ENCODE assay signal across 10 cellular contexts in the genomic region with DNA sequence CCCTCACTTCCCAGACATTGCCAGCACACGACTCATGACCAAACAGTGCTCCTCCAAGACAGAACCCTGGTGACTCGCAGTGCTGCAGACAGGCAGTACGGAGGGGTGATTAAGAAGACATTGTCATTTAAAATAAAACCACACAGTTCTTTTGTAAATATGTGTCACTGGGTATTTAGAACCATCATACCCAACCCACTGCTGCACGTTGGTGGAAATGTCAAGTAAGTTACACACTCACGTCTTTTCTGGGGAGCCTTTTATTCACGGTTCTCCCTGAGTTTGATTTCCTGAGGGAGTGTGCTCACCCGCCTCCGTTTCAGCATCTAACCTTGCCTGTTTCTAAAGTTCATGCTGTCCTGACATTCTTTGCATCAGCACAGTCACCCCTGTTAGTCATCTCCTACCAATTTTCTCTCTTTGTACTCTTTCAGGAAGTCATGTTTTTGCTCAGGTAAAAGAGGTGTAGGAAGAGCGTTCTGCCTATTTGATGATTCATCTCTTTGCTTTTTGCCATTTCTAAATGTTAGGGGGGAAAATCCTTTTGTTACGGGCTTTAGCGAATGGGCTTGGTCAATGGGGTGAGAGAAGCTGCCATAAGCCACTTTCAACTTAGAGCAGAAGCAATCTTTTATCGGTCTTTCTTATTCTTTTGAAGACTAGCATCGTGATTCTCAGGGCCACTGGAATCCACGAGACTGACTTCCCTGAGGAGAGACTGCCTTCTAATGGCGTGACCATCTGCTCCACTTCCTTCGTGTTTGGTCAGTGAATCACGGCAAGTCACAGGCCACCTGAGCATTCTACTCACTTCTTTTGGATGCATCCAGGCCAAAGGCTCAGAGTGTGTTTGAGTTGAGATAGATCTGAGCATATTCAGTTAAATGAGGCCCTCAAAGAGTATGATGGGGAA.
DNase-seq lines count a peak whose midpoint lies in the region; ATAC-seq, FAIRE-seq and TF ChIP-seq lines count a peak whose summit lies in the region.
"Had no signal": no experiment of that assay in that cellular context is flagged by ENCODE, and none has a peak within 500 bp of the region (broad histone marks: within the 10 kb centered on the region; RNA-seq: fewer than 3 reads in every experiment).

No MANE protein-coding gene starts in this region.

- no peak overlapping the region for H3K9ac ChIP-seq in GM12878 (ENCODE audit: control insufficient read depth, insufficient read depth, low read length)

- TF ChIP-seq EP300 in GM12878 (IDR thresholded peaks at IDR 0.05; ENCODE audit: borderline replicate concordance in 1 of 2, control insufficient read depth in 1 of 2, low read depth in 2 of 2, low read length in 2 of 2) = no peak

- H3K9me3 ChIP-seq in RWPE2 (ENCODE audit: severe bottlenecking) (no peaks in the 10 kb centered on the region), GM12878 (replicated peaks; ENCODE audit: control insufficient read depth, insufficient read depth, low read length) (no peaks in the 10 kb centered on the region; the same call in 2 of the 3 replicates)
- H3K9me3 ChIP-seq: SJCRH30 had no signal

- FAIRE-seq in GM12878 (lab: Jason Lieb, UNC) = no peak
- FAIRE-seq: GM18507 had no signal

- CTCF ChIA-PET in GM12878 (lab: Yijun Ruan, JAX) = no interaction called here

- peak overlapping the region; percentile 99 for H3K27ac ChIP-seq in RWPE2 (ENCODE audit: poor library complexity, severe bottlenecking)
- H3K27ac ChIP-seq in GM12878 (ENCODE audit: control insufficient read depth, insufficient read depth) = peak overlapping the region; percentile 35
- H3K27ac ChIP-seq: SJCRH30 had no signal

- DNase-seq in DMS53 (lab: John Stamatoyannopoulos, UW) (peak; percentile 48), RWPE2 (ENCODE audit: low spot score) (peak; percentile 82), GM12878 (ENCODE audit: low read depth, low spot score) (no peak), renal cortical epithelial cell (ENCODE audit: low read depth) (peak; percentile 92), mesothelial cell of epicardium (ENCODE audit: low spot score in 2 of 2, unreplicated experiment in 2 of 2) (no peak), left colon (no peak), SIG-M5 treated with dmso at 0.1 percent for 504 hours (lab: John Stamatoyannopoulos, UW; ENCODE audit: unreplicated experiment) (no peak)
- DNase-seq: SJCRH30 had no signal

- no TSS peak for BruUV-seq in GM12878 (replicated peaks; lab: Mats Ljungman, UMichigan)

- H3K9me3 Mint-ChIP-seq in mesothelial cell of epicardium = no peaks in the 10 kb centered on the region

- H3K4me3 ChIP-seq in RWPE2 (ENCODE audit: severe bottlenecking) (no peak overlapping the region), GM12878 (no peak overlapping the region)
- H3K4me3 ChIP-seq: SJCRH30 had no signal

- POLR2A ChIA-PET in GM12878 (lab: Charles Lee) = no interaction called here

- H3K36me3 ChIP-seq in RWPE2 (ENCODE audit: low read depth) (no peaks in the 10 kb centered on the region), GM12878 (ENCODE audit: control insufficient read depth in 2 of 2, insufficient read depth in 2 of 2, low read length in 1 of 2) (no peaks in the 10 kb centered on the region)
- H3K36me3 ChIP-seq: SJCRH30 had no signal

- TF ChIP-seq POLR2A in GM12878 (IDR thresholded peaks at IDR 0.05; ENCODE audit: low read depth, low read length) = no peak

- no peaks in the 10 kb centered on the region for H3K36me3 Mint-ChIP-seq in mesothelial cell of epicardium

- RAD21 ChIA-PET in GM12878 (lab: Charles Lee; ENCODE audit: unreplicated experiment) = no interaction called here

- 14% methylated on average over 17 of the region's 17 CpGs for WGBS in GM12878 (ENCODE audit: insufficient coverage, insufficient replicate concordance, low lambda C conversion rate, missing lambda C conversion rate)

- TF ChIP-seq CTCF in RWPE2 (IDR thresholded peaks at IDR 0.05; ENCODE audit: poor library complexity, severe bottlenecking) = peak; percentile 16
- no peak for TF ChIP-seq CTCF in GM12878 (IDR thresholded peaks at IDR 0.05 in 2 of 3, conservative IDR thresholded peaks at IDR 0.05 in 1 of 3; ENCODE audit: control insufficient read depth in 2 of 3, extremely low read depth in 1 of 3, insufficient read depth in 1 of 3, low read depth in 3 of 3, low read length in 3 of 3)
- TF ChIP-seq CTCF in mesothelial cell of epicardium (IDR thresholded peaks at IDR 0.05; ENCODE audit: unreplicated experiment) = no peak

- SMC1A ChIA-PET in GM12878 (lab: Charles Lee; ENCODE audit: uncharacterized antibody, unreplicated experiment) = interaction anchor here (1.5 to 1.7 kb wide), 3 partner anchors 16 to 90 kb away, joined by 3 to 8 read pairs (median 4); no protein-coding TSS in a partner anchor

- H3K27me3 Mint-ChIP-seq in mesothelial cell of epicardium (ENCODE audit: low read depth) = peaks cover 3% of the 10 kb centered on the region

- H4K20me1 ChIP-seq in GM12878 (ENCODE audit: control insufficient read depth, insufficient read depth) = no peaks in the 10 kb centered on the region

- in situ Hi-C loops in GM12878 (cut with MboI) = loop anchor here (5.0 kb wide), 1 partner anchor 144 kb away; no protein-coding TSS in a partner anchor

- H3K27me3 ChIP-seq in RWPE2 (ENCODE audit: insufficient read depth, poor library complexity, severe bottlenecking) (no peaks in the 10 kb centered on the region), GM12878 (replicated peaks in 1 of 2; ENCODE audit: control insufficient read depth in 2 of 2, insufficient read depth in 2 of 2, low read length in 1 of 2) (no peaks in the 10 kb centered on the region)
- H3K27me3 ChIP-seq: SJCRH30 had no signal

- H3K4me3 Mint-ChIP-seq in mesothelial cell of epicardium = no peak overlapping the region

- no peak for TF ChIP-seq RAD21 in GM12878 (IDR thresholded peaks at IDR 0.05; ENCODE audit: insufficient read depth, low read depth, low read length)

- H3K27ac Mint-ChIP-seq in mesothelial cell of epicardium = no peak overlapping the region

- H2AFZ ChIP-seq in GM12878 (ENCODE audit: control insufficient read depth, low read depth, low read length) = peak overlapping the region; percentile 49

- H3K4me1 ChIP-seq in RWPE2 (ENCODE audit: insufficient read depth, poor library complexity, severe bottlenecking) (peaks cover 30% of the 10 kb centered on the region), GM12878 (ENCODE audit: control insufficient read depth, insufficient read depth, low read length) (peaks cover 53% of the 10 kb centered on the region)

- no peaks in the 10 kb centered on the region for H3K79me2 ChIP-seq in GM12878 (ENCODE audit: control insufficient read depth, insufficient read depth, low read length)

- H3K4me1 Mint-ChIP-seq in mesothelial cell of epicardium = peaks cover 5% of the 10 kb centered on the region

- H3K4me2 ChIP-seq in GM12878 (ENCODE audit: control insufficient read depth, insufficient read depth) = peak overlapping the region; percentile 56

- ATAC-seq in RWPE2 (ENCODE audit: low read depth) (peak; percentile 93), GM12878 (no peak; the same call in 2 of the 3 replicates), GM19351 (IDR thresholded peaks at IDR 0.05; ENCODE audit: unreplicated experiment) (no peak), left colon (no peak)

- intact Hi-C loops in GM12878 (cut with micrococcal nuclease; ENCODE audit: unreplicated experiment) (loop anchor here (10.0 kb wide), 1 partner anchor 422 kb away; no protein-coding TSS in a partner anchor), left colon (cut with DNase I, micrococcal nuclease) (no loop called here)

TF ChIP-seq in GM12878, 131 proteins besides CTCF, POLR2A, EP300 and RAD21 (continues in another document):
- TF ChIP-seq NFIC (IDR thresholded peaks at IDR 0.05; ENCODE audit: low read depth, low read length) = peak; percentile 79
- TF ChIP-seq, protein P1, sequence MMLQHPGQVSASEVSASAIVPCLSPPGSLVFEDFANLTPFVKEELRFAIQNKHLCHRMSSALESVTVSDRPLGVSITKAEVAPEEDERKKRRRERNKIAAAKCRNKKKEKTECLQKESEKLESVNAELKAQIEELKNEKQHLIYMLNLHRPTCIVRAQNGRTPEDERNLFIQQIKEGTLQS (IDR thresholded peaks at IDR 0.05; ENCODE audit: borderline replicate concordance, extremely low read depth, low read depth, low read length) = no peak
- TF ChIP-seq RUNX3 (IDR thresholded peaks at IDR 0.05; ENCODE audit: low read length) = peak; percentile 52; the same call in 1 of the 2 replicates
- no peak for TF ChIP-seq MEF2A (IDR thresholded peaks at IDR 0.05; ENCODE audit: insufficient read depth, low read depth, low read length)
- TF ChIP-seq CREM (IDR thresholded peaks at IDR 0.05; ENCODE audit: low read depth) = peak; percentile 60; the same call in 1 of the 2 replicates
- no peak for TF ChIP-seq RFX5 (IDR thresholded peaks at IDR 0.05; ENCODE audit: low read depth, low read length)
- peak; percentile 58; the same call in 1 of the 2 replicates for TF ChIP-seq EED (IDR thresholded peaks at IDR 0.05; ENCODE audit: low read depth)
- no peak for TF ChIP-seq CEBPB (IDR thresholded peaks at IDR 0.05; ENCODE audit: borderline replicate concordance in 1 of 2, low read depth in 2 of 2, low read length in 2 of 2)
- no peak for TF ChIP-seq SREBF2 (IDR thresholded peaks at IDR 0.05; ENCODE audit: low read length)
- peak; percentile 73; the same call in 1 of the 2 replicates for TF ChIP-seq TCF7 (IDR thresholded peaks at IDR 0.05; ENCODE audit: borderline replicate concordance)
- no peak for TF ChIP-seq RCOR1 (conservative IDR thresholded peaks at IDR 0.05; ENCODE audit: low read depth, low read length)
- TF ChIP-seq EZH2 (IDR thresholded peaks at IDR 0.05; ENCODE audit: borderline replicate concordance, control insufficient read depth, low read depth, low read length) = no peak
- TF ChIP-seq FOXM1 (IDR thresholded peaks at IDR 0.05; ENCODE audit: low read depth, low read length) = peak; percentile 47; the same call in 1 of the 2 replicates
- TF ChIP-seq STAT1 (conservative IDR thresholded peaks at IDR 0.05) = no peak
- no peak for TF ChIP-seq POLR2AphosphoS5 (IDR thresholded peaks at IDR 0.05; ENCODE audit: low read length)
- TF ChIP-seq IRF4 (IDR thresholded peaks at IDR 0.05; ENCODE audit: low read depth, low read length) = peak; percentile 32; the same call in 1 of the 2 replicates
- TF ChIP-seq, protein P2, sequence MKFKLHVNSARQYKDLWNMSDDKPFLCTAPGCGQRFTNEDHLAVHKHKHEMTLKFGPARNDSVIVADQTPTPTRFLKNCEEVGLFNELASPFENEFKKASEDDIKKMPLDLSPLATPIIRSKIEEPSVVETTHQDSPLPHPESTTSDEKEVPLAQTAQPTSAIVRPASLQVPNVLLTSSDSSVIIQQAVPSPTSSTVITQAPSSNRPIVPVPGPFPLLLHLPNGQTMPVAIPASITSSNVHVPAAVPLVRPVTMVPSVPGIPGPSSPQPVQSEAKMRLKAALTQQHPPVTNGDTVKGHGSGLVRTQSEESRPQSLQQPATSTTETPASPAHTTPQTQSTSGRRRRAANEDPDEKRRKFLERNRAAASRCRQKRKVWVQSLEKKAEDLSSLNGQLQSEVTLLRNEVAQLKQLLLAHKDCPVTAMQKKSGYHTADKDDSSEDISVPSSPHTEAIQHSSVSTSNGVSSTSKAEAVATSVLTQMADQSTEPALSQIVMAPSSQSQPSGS (IDR thresholded peaks at IDR 0.05; ENCODE audit: low read length) = peak; percentile 36; the same call in 1 of the 2 replicates

Comparison
In these comparisons a context has a peak if more than half of its experiments do, and no peak if none do; other contexts are left out.
1. DNase-seq: peak in DMS53 (single experiment), RWPE2 (single experiment) and renal cortical epithelial cell (single experiment); none in GM12878 (single experiment), mesothelial cell of epicardium (0 of 2), left colon (0 of 2) and SIG-M5 treated with dmso at 0.1 percent for 504 hours (single experiment).